ENCODE assay signal across 7 cellular contexts in the genomic region with DNA sequence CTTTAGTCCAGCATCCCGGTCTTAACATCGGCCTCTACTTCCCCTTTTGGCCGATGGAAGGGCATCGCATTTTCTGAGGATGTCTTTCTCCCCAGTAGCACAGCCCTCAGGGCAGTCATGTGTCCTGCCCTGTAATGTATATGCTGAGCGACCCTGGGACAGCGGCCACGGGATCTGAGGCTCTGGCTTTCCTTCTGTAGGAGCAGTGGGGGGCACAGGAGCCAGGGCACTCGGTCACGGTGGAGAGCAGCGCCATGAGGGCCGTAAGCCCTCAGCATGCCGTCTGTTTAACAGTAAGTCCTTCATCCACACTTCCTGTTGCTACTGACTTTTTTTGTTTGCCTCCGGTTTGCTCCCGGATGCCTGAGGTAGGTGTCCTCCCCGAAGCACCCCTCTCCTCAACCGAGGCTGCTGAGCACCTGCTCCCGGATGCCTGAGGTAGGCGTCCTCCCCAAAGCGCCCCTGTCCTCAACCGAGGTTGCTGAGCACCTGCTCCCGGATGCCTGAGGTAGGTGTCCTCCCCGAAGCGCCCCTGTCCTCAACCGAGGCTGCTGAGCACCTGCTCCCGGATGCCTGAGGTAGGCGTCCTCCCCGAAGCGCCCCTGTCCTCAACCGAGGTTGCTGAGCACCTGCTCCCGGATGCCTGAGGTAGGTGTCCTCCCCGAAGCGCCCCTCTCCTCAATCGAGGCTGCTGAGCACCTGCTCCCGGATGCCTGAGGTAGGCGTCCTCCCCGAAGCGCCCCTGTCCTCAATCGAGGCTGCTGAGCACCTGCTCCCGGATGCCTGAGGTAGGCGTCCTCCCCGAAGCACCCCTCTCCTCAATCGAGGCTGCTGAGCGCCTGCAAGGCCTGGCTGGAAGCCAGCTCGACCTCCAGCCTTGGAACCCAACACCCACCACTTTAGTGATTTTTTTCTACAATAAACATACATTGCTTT.
DNase-seq lines count a peak whose midpoint lies in the region; ATAC-seq and TF ChIP-seq lines count a peak whose summit lies in the region.
"Not testable (repeated sequence)": the region's sequence is repeated elsewhere in the genome, so short reads cannot be mapped to it uniquely, and the experiment has no call there.

No MANE protein-coding gene starts in this region.

- peaks cover 53% of the 10 kb centered on the region for H3K4me1 ChIP-seq in CD8-positive, alpha-beta T cell (ENCODE audit: insufficient read depth, low read length)
- not testable (repeated sequence) for H3K4me1 ChIP-seq in mucosa of descending colon (ENCODE audit: low read depth)
- H3K4me1 ChIP-seq in skeletal muscle tissue (ENCODE audit: control insufficient read depth in 3 of 3, insufficient read depth in 3 of 3, low read length in 3 of 3) = peaks cover 37 to 91% (median 65%) of the 10 kb centered on the region in 3 donors

- not testable (repeated sequence) for H3K9me3 Mint-ChIP-seq in CD8-positive, alpha-beta T cell; activated CD8-positive, alpha-beta memory T cell treated with anti-CD3 and anti-CD28 coated beads, Interleukin-2, amount 10 ng/mL, durations not matched to agents 7 days and 5 days (ENCODE audit: low read depth); activated naive CD8-positive, alpha-beta T cell treated with anti-CD3 and anti-CD28 coated beads, Interleukin-2, amount 10 ng/mL, durations not matched to agents 7 days and 5 days

- not testable (repeated sequence) for H3K27me3 Mint-ChIP-seq in CD8-positive, alpha-beta T cell (ENCODE audit: low read depth); activated CD8-positive, alpha-beta memory T cell treated with anti-CD3 and anti-CD28 coated beads, Interleukin-2, amount 10 ng/mL, durations not matched to agents 7 days and 5 days; activated naive CD8-positive, alpha-beta T cell treated with anti-CD3 and anti-CD28 coated beads, Interleukin-2, amount 10 ng/mL, durations not matched to agents 7 days and 5 days

- H3K4me3 Mint-ChIP-seq in CD8-positive, alpha-beta T cell = peak overlapping the region; percentile 64
- H3K4me3 Mint-ChIP-seq in activated CD8-positive, alpha-beta memory T cell treated with anti-CD3 and anti-CD28 coated beads, Interleukin-2, amount 10 ng/mL, durations not matched to agents 7 days and 5 days = not testable (repeated sequence)
- peak overlapping the region; percentile 74 for H3K4me3 Mint-ChIP-seq in activated naive CD8-positive, alpha-beta T cell treated with anti-CD3 and anti-CD28 coated beads, Interleukin-2, amount 10 ng/mL, durations not matched to agents 7 days and 5 days

- POLR2A ChIA-PET in CD8-positive, alpha-beta T cell (lab: Charles Lee) = interaction anchor here (0.9 to 1.0 kb wide), 2 partner anchors 28 to 36 kb away, joined by 3 read pairs; no protein-coding TSS in a partner anchor
- POLR2A ChIA-PET in activated naive CD8-positive, alpha-beta T cell treated with anti-CD3 and anti-CD28 coated beads, Interleukin-2, amount 10 ng/mL, durations not matched to agents 7 days and 5 days (lab: Charles Lee) = interaction anchor here (0.8 to 1.0 kb wide), 2 partner anchors 36 to 88 kb away, joined by 3 to 4 read pairs; no protein-coding TSS in a partner anchor

- H3K4me3 ChIP-seq in CD8-positive, alpha-beta T cell (ENCODE audit: low read depth, low read length) = peak overlapping the region; percentile 44
- H3K4me3 ChIP-seq in SK-N-MC = peak overlapping the region; percentile 28
- H3K4me3 ChIP-seq in mucosa of descending colon; skeletal muscle tissue (ENCODE audit: low read length in 3 of 3): not testable (repeated sequence)

- H3K27ac ChIP-seq in CD8-positive, alpha-beta T cell (ENCODE audit: low read depth, low read length) = peak overlapping the region; percentile 59
- H3K27ac ChIP-seq in SK-N-MC (peak overlapping the region; percentile 88), skeletal muscle tissue (ENCODE audit: low read depth, low read length) (peak overlapping the region; percentile 15)

- peak overlapping the region; percentile 89 for H3K27ac Mint-ChIP-seq in CD8-positive, alpha-beta T cell
- H3K27ac Mint-ChIP-seq in activated CD8-positive, alpha-beta memory T cell treated with anti-CD3 and anti-CD28 coated beads, Interleukin-2, amount 10 ng/mL, durations not matched to agents 7 days and 5 days = peak overlapping the region; percentile 32
- H3K27ac Mint-ChIP-seq in activated naive CD8-positive, alpha-beta T cell treated with anti-CD3 and anti-CD28 coated beads, Interleukin-2, amount 10 ng/mL, durations not matched to agents 7 days and 5 days = peak overlapping the region; percentile 95

- H3K36me3 ChIP-seq in CD8-positive, alpha-beta T cell (ENCODE audit: insufficient read depth, low read length); SK-N-MC (ENCODE audit: insufficient read depth, low read length); mucosa of descending colon (ENCODE audit: low read depth); skeletal muscle tissue (ENCODE audit: control insufficient read depth in 3 of 3, insufficient read depth in 3 of 3, low read length in 3 of 3): not testable (repeated sequence)

- H3K4me1 Mint-ChIP-seq in CD8-positive, alpha-beta T cell (ENCODE audit: low read depth) = peaks cover 68% of the 10 kb centered on the region
- peaks cover 33% of the 10 kb centered on the region for H3K4me1 Mint-ChIP-seq in activated CD8-positive, alpha-beta memory T cell treated with anti-CD3 and anti-CD28 coated beads, Interleukin-2, amount 10 ng/mL, durations not matched to agents 7 days and 5 days
- peaks cover 35% of the 10 kb centered on the region for H3K4me1 Mint-ChIP-seq in activated naive CD8-positive, alpha-beta T cell treated with anti-CD3 and anti-CD28 coated beads, Interleukin-2, amount 10 ng/mL, durations not matched to agents 7 days and 5 days

- CTCF ChIA-PET in CD8-positive, alpha-beta T cell (lab: Charles Lee) = interaction anchor here (1.0 to 1.4 kb wide), 2 partner anchors 15 to 36 kb away, joined by 3 to 4 read pairs; no protein-coding TSS in a partner anchor
- CTCF ChIA-PET in activated CD8-positive, alpha-beta memory T cell treated with anti-CD3 and anti-CD28 coated beads, Interleukin-2, amount 10 ng/mL, durations not matched to agents 7 days and 5 days (lab: Charles Lee) = interaction anchor here (0.9 to 1.0 kb wide), 2 partner anchors 14 to 35 kb away, joined by 3 read pairs; no protein-coding TSS in a partner anchor

- not testable (repeated sequence) for TF ChIP-seq CTCF in CD8-positive, alpha-beta T cell (IDR thresholded peaks at IDR 0.05); mucosa of descending colon (IDR thresholded peaks at IDR 0.05)

- H3K9me3 ChIP-seq in CD8-positive, alpha-beta T cell (ENCODE audit: low read length); SK-N-MC (ENCODE audit: low read depth, low read length); mucosa of descending colon; skeletal muscle tissue (ENCODE audit: control insufficient read depth in 3 of 3, low read length in 3 of 3): not testable (repeated sequence)

- ATAC-seq in CD8-positive, alpha-beta T cell = peak; percentile 54
- ATAC-seq in activated CD8-positive, alpha-beta memory T cell treated with anti-CD3 and anti-CD28 coated beads, Interleukin-2, amount 10 ng/mL, durations not matched to agents 7 days and 5 days = peak; percentile 60
- ATAC-seq in activated naive CD8-positive, alpha-beta T cell treated with anti-CD3 and anti-CD28 coated beads, Interleukin-2, amount 10 ng/mL, durations not matched to agents 7 days and 5 days (ENCODE audit: low read depth) = peak; percentile 66
- ATAC-seq in mucosa of descending colon = peak; percentile 5

- H3K27me3 ChIP-seq in CD8-positive, alpha-beta T cell (ENCODE audit: insufficient read depth, low read length); skeletal muscle tissue (ENCODE audit: control insufficient read depth in 3 of 3, insufficient read depth in 3 of 3, low read length in 3 of 3): not testable (repeated sequence)

- intact Hi-C loops in CD8-positive, alpha-beta T cell (cut with DNase I, micrococcal nuclease) = loop anchor here in 1 of 2 experiments (2.0 kb wide), 1 partner anchor 33 kb away; no protein-coding TSS in a partner anchor
- intact Hi-C loops in mucosa of descending colon (cut with DNase I, micrococcal nuclease) = not testable (repeated sequence)

- not testable (repeated sequence) for H3K36me3 Mint-ChIP-seq in CD8-positive, alpha-beta T cell; activated CD8-positive, alpha-beta memory T cell treated with anti-CD3 and anti-CD28 coated beads, Interleukin-2, amount 10 ng/mL, durations not matched to agents 7 days and 5 days
- peaks cover 11% of the 10 kb centered on the region for H3K36me3 Mint-ChIP-seq in activated naive CD8-positive, alpha-beta T cell treated with anti-CD3 and anti-CD28 coated beads, Interleukin-2, amount 10 ng/mL, durations not matched to agents 7 days and 5 days

- H3K9ac ChIP-seq in SK-N-MC (ENCODE audit: insufficient read length); skeletal muscle tissue (ENCODE audit: low read depth in 1 of 3, low read length in 3 of 3): not testable (repeated sequence)

- not testable (repeated sequence) for DNase-seq in CD8-positive, alpha-beta T cell; SK-N-MC (ENCODE audit: low read depth, low spot score)
- peak; percentile 43 for DNase-seq in MV-4-11 (lab: John Stamatoyannopoulos, UW)
- DNase-seq in activated CD8-positive, alpha-beta memory T cell treated with anti-CD3 and anti-CD28 coated beads, Interleukin-2, amount 10 ng/mL, durations not matched to agents 7 days and 5 days = peak; percentile 42
- peak; percentile 51 for DNase-seq in activated naive CD8-positive, alpha-beta T cell treated with anti-CD3 and anti-CD28 coated beads, Interleukin-2, amount 10 ng/mL, durations not matched to agents 7 days and 5 days
- DNase-seq in mucosa of descending colon = peak in 1 of 3 donors; percentile 24

Comparison
In these comparisons a context has a peak if more than half of its experiments do, and no peak if none do; other contexts are left out.
1. ATAC-seq: peak in every context shown above with its lines; median percentile 66 in activated naive CD8-positive, alpha-beta T cell treated with anti-CD3 and anti-CD28 coated beads, Interleukin-2, amount 10 ng/mL, durations not matched to agents 7 days and 5 days; 60 in activated CD8-positive, alpha-beta memory T cell treated with anti-CD3 and anti-CD28 coated beads, Interleukin-2, amount 10 ng/mL, durations not matched to agents 7 days and 5 days; 54 in CD8-positive, alpha-beta T cell; 5 in mucosa of descending colon.
2. H3K27ac ChIP-seq: peak in every context shown above with its lines; median percentile 88 in SK-N-MC; 59 in CD8-positive, alpha-beta T cell; 15 in skeletal muscle tissue.
3. H3K27ac Mint-ChIP-seq: peak in every context shown above with its lines; median percentile 95 in activated naive CD8-positive, alpha-beta T cell treated with anti-CD3 and anti-CD28 coated beads, Interleukin-2, amount 10 ng/mL, durations not matched to agents 7 days and 5 days; 89 in CD8-positive, alpha-beta T cell; 32 in activated CD8-positive, alpha-beta memory T cell treated with anti-CD3 and anti-CD28 coated beads, Interleukin-2, amount 10 ng/mL, durations not matched to agents 7 days and 5 days.